Comparison of ENCODE assay signal across 2 cellular contexts in genomic region chr15:81093961-81094360, GRCh38.
TF ChIP-seq lines count a peak whose summit lies in the region.

No MANE protein-coding gene starts in this region.

TF ChIP-seq in HEK293, 187 proteins besides CTCF, POLR2A, EP300 and RAD21:
- TF ChIP-seq AEBP2 (tag by site-specific recombination; IDR thresholded peaks at IDR 0.05; ENCODE audit: borderline replicate concordance) (no peak), ZNF623 (tag by site-specific recombination; IDR thresholded peaks at IDR 0.05) (no peak), ZNF37A (tag by site-specific recombination; IDR thresholded peaks at IDR 0.05) (peak; percentile 95), RBAK (tag by site-specific recombination; IDR thresholded peaks at IDR 0.05) (no peak)
TF ChIP-seq in HEK293: peak in this region for 1.

TF ChIP-seq in IMR-90, 13 proteins besides CTCF, POLR2A, EP300 and RAD21:
- TF ChIP-seq CHD1 (IDR thresholded peaks at IDR 0.05; ENCODE audit: low read depth, low read length): no peak
- TF ChIP-seq CEBPB (IDR thresholded peaks at IDR 0.05; ENCODE audit: low read depth, low read length): no peak
- no peak for TF ChIP-seq MAFK (IDR thresholded peaks at IDR 0.05; ENCODE audit: low read depth, low read length)
- TF ChIP-seq, protein P1, sequence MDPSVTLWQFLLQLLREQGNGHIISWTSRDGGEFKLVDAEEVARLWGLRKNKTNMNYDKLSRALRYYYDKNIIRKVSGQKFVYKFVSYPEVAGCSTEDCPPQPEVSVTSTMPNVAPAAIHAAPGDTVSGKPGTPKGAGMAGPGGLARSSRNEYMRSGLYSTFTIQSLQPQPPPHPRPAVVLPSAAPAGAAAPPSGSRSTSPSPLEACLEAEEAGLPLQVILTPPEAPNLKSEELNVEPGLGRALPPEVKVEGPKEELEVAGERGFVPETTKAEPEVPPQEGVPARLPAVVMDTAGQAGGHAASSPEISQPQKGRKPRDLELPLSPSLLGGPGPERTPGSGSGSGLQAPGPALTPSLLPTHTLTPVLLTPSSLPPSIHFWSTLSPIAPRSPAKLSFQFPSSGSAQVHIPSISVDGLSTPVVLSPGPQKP (IDR thresholded peaks at IDR 0.05; ENCODE audit: borderline replicate concordance, low read depth, low read length): no peak
- no peak for TF ChIP-seq NFE2L2 (IDR thresholded peaks at IDR 0.05; ENCODE audit: low read depth, low read length)
TF ChIP-seq in IMR-90: peak in this region for 0.
